In genomic region chr14:98900721-98901272, GRCh38 we compare ENCODE assay signal across 28 cellular contexts.
"Had no signal": no experiment of that assay in that cellular context is flagged by ENCODE, and none has a peak within 500 bp of the region (broad histone marks: within the 10 kb centered on the region; RNA-seq: fewer than 3 reads in every experiment).

No MANE protein-coding gene starts in this region.

- H3K36me3 Mint-ChIP-seq: activated naive CD4-positive, alpha-beta T cell treated with anti-CD3 and anti-CD28 coated beads, Interleukin-2, amount 50 U/mL, for 24 hours; T-cell had no signal

- ATAC-seq: activated CD4-positive, CD25-positive, alpha-beta regulatory T cell treated with anti-CD3 and anti-CD28 coated beads, Interleukin-2, amount 50 U/mL, for 24 hours; activated T-cell treated with anti-CD3 and anti-CD28 coated beads, Interleukin-2, amount 50 U/mL, for 4 hours; gastrocnemius medialis; left ventricle myocardium superior; psoas muscle; stimulated activated naive CD8-positive, alpha-beta T cell treated with anti-CD3 and anti-CD28 coated beads, Interleukin-15, Interleukin-2, amounts not matched to agents 100 U/mL and 50 U/mL, for 24 hours; T-cell; upper lobe of right lung had no signal

- H3K4me3 ChIP-seq: adrenal gland, ascending aorta, colonic mucosa, esophagus squamous epithelium, gastrocnemius medialis, ovary, psoas muscle, right atrium auricular region, upper lobe of right lung had no signal

- H3K27ac ChIP-seq: adrenal gland, ascending aorta, brain microvascular endothelial cell, colonic mucosa, esophagus squamous epithelium, gastrocnemius medialis, neutrophil, ovary, psoas muscle, right atrium auricular region, upper lobe of right lung, VCaP had no signal

- H3K36me3 ChIP-seq: adrenal gland, ascending aorta, brain microvascular endothelial cell, colonic mucosa, esophagus squamous epithelium, gastrocnemius medialis, neutrophil, ovary, right atrium auricular region, upper lobe of right lung had no signal

- H3K4me1 Mint-ChIP-seq: activated CD4-positive, alpha-beta T cell treated with anti-CD3 and anti-CD28 coated beads, Interleukin-2, amount 10 ng/mL, durations not matched to agents 7 days and 5 days; central memory CD8-positive, alpha-beta T cell had no signal

- H3K9me3 ChIP-seq: adrenal gland, ascending aorta, colonic mucosa, esophagus squamous epithelium, gastrocnemius medialis, neutrophil, ovary, psoas muscle, right atrium auricular region, upper lobe of right lung had no signal

- H3K4me3 Mint-ChIP-seq: activated CD4-positive, alpha-beta T cell treated with anti-CD3 and anti-CD28 coated beads, Interleukin-2, amount 10 ng/mL, durations not matched to agents 7 days and 5 days; activated naive CD4-positive, alpha-beta T cell treated with anti-CD3 and anti-CD28 coated beads, Interleukin-2, amount 50 U/mL, for 24 hours; activated T-cell treated with anti-CD3 and anti-CD28 coated beads, Interleukin-2, amount 50 U/mL, for 4 hours; central memory CD8-positive, alpha-beta T cell; endodermal cell; natural killer cell treated with Interleukin-12 subunit alpha and Interleukin-12 subunit beta and Interleukin-15 and Interleukin-18, amount 100 ng/mL, for 72 hours; T-cell; T-helper 2 cell treated with Interferon-gamma antibody and Interleukin-4, amounts not matched to agents 5 μg/mL and 100 μg/mL, for 36 hours had no signal

- H3K9me3 Mint-ChIP-seq: activated naive CD4-positive, alpha-beta T cell treated with anti-CD3 and anti-CD28 coated beads, Interleukin-2, amount 50 U/mL, for 24 hours; activated T-cell treated with anti-CD3 and anti-CD28 coated beads, Interleukin-2, amount 50 U/mL, for 4 hours; central memory CD8-positive, alpha-beta T cell; natural killer cell treated with Interleukin-12 subunit alpha and Interleukin-12 subunit beta and Interleukin-15 and Interleukin-18, amount 100 ng/mL, for 72 hours; T-cell; T-helper 2 cell treated with Interferon-gamma antibody and Interleukin-4, amounts not matched to agents 5 μg/mL and 100 μg/mL, for 36 hours had no signal

- H3K27me3 Mint-ChIP-seq: activated CD4-positive, alpha-beta T cell treated with anti-CD3 and anti-CD28 coated beads, Interleukin-2, amount 10 ng/mL, durations not matched to agents 7 days and 5 days; activated naive CD4-positive, alpha-beta T cell treated with anti-CD3 and anti-CD28 coated beads, Interleukin-2, amount 50 U/mL, for 24 hours; central memory CD8-positive, alpha-beta T cell; T-cell had no signal

- H3K27me3 ChIP-seq: adrenal gland, ascending aorta, brain microvascular endothelial cell, colonic mucosa, esophagus squamous epithelium, gastrocnemius medialis, neutrophil, ovary, right atrium auricular region, upper lobe of right lung had no signal

- H3K27ac Mint-ChIP-seq: activated CD4-positive, alpha-beta T cell treated with anti-CD3 and anti-CD28 coated beads, Interleukin-2, amount 10 ng/mL, durations not matched to agents 7 days and 5 days; activated naive CD4-positive, alpha-beta T cell treated with anti-CD3 and anti-CD28 coated beads, Interleukin-2, amount 50 U/mL, for 24 hours; endodermal cell; natural killer cell treated with Interleukin-12 subunit alpha and Interleukin-12 subunit beta and Interleukin-15 and Interleukin-18, amount 100 ng/mL, for 72 hours; T-cell; T-helper 2 cell treated with Interferon-gamma antibody and Interleukin-4, amounts not matched to agents 5 μg/mL and 100 μg/mL, for 36 hours had no signal

- DNase-seq: activated CD4-positive, alpha-beta T cell treated with anti-CD3 and anti-CD28 coated beads, Interleukin-2, amount 10 ng/mL, durations not matched to agents 7 days and 5 days; activated CD8-positive, alpha-beta memory T cell treated with anti-CD3 and anti-CD28 coated beads for 24 hours; activated CD8-positive, alpha-beta memory T cell treated with anti-CD3 and anti-CD28 coated beads, Interleukin-2, amount 50 U/mL, for 4 hours; activated T-cell treated with anti-CD3 and anti-CD28 coated beads, Interleukin-2, amount 50 U/mL, for 4 hours; adrenal gland; brain microvascular endothelial cell; colonic mucosa; esophagus squamous epithelium; gastrocnemius medialis; hypothalamus; left ventricle myocardium superior; mammary epithelial cell; ovary; psoas muscle; stimulated activated CD4-positive, alpha-beta T cell treated with anti-CD3 and anti-CD28 coated beads, Interleukin-4, amount 100 ng/mL, for 24 hours; stimulated activated naive CD8-positive, alpha-beta T cell treated with anti-CD3 and anti-CD28 coated beads, Interleukin-15, Interleukin-2, amounts not matched to agents 100 U/mL and 50 U/mL, for 24 hours; T-cell; upper lobe of right lung had no signal

- H3K4me1 ChIP-seq: adrenal gland, ascending aorta, colonic mucosa, gastrocnemius medialis, psoas muscle, right atrium auricular region, upper lobe of right lung had no signal
